ENCODE assay signal across 2 cellular contexts in genomic region chr7:27098493-27099223, GRCh38.
TF ChIP-seq lines count a peak whose summit lies in the region.

No MANE protein-coding gene starts in this region.

TF ChIP-seq in SK-N-SH treated with all-trans-retinoic acid at 6 μM for 48 hours, 23 proteins besides CTCF, POLR2A, EP300 and RAD21 (continued from another document):
- TF ChIP-seq TSHZ2 (CRISPR knock-in tag; IDR thresholded peaks at IDR 0.05) (no peak), SNAI2 (CRISPR knock-in tag; IDR thresholded peaks at IDR 0.05) (no peak), POU6F1 (CRISPR knock-in tag; IDR thresholded peaks at IDR 0.05; ENCODE audit: borderline replicate concordance, low read depth) (no peak), TCF4 (CRISPR knock-in tag; IDR thresholded peaks at IDR 0.05; ENCODE audit: borderline replicate concordance) (no peak), ZFP30 (CRISPR knock-in tag; IDR thresholded peaks at IDR 0.05) (no peak), ZNF70 (CRISPR knock-in tag; IDR thresholded peaks at IDR 0.05) (no peak), RARB (CRISPR knock-in tag; IDR thresholded peaks at IDR 0.05) (no peak), PATZ1 (CRISPR knock-in tag; IDR thresholded peaks at IDR 0.05; ENCODE audit: borderline replicate concordance) (no peak), ZC3H10 (CRISPR knock-in tag; IDR thresholded peaks at IDR 0.05) (no peak), PPARA (CRISPR knock-in tag; IDR thresholded peaks at IDR 0.05; ENCODE audit: borderline replicate concordance) (no peak), ZFP3 (CRISPR knock-in tag; IDR thresholded peaks at IDR 0.05) (no peak), ISL1 (CRISPR knock-in tag; IDR thresholded peaks at IDR 0.05) (no peak), GLIS3 (CRISPR knock-in tag; IDR thresholded peaks at IDR 0.05) (no peak), ZNF565 (CRISPR knock-in tag; conservative IDR thresholded peaks at IDR 0.05; ENCODE audit: low read depth) (no peak), ZNF8 (CRISPR knock-in tag; IDR thresholded peaks at IDR 0.05) (no peak), TOX (CRISPR knock-in tag; IDR thresholded peaks at IDR 0.05; ENCODE audit: borderline replicate concordance) (no peak), CSRNP3 (CRISPR knock-in tag; IDR thresholded peaks at IDR 0.05) (no peak)

TF ChIP-seq in SK-N-SH, 30 proteins besides CTCF, POLR2A, EP300 and RAD21 (continued from another document):
- TF ChIP-seq ZBTB33 (IDR thresholded peaks at IDR 0.05; ENCODE audit: borderline replicate concordance, low read depth) = no peak
- no peak for TF ChIP-seq IRF3 (IDR thresholded peaks at IDR 0.05; ENCODE audit: low read depth, low read length)
- no peak for TF ChIP-seq MEF2A (IDR thresholded peaks at IDR 0.05; ENCODE audit: borderline replicate concordance, low read depth)
- no peak for TF ChIP-seq TEAD4 (IDR thresholded peaks at IDR 0.05; ENCODE audit: borderline replicate concordance, insufficient read depth)
